ENCODE assay signal across 28 cellular contexts in genomic region chr1:230558324-230558723, GRCh38.
"Had no signal": no experiment of that assay in that cellular context is flagged by ENCODE, and none has a peak within 500 bp of the region (broad histone marks: within the 10 kb centered on the region; RNA-seq: fewer than 3 reads in every experiment).

No MANE protein-coding gene starts in this region.

- H3K4me3 ChIP-seq: colonic mucosa, coronary artery, dorsolateral prefrontal cortex, esophagus muscularis mucosa, esophagus squamous epithelium, gastrocnemius medialis, gastroesophageal sphincter, heart left ventricle, heart right ventricle had no signal

- H3K9me3 ChIP-seq: colonic mucosa, esophagus muscularis mucosa, esophagus squamous epithelium, gastrocnemius medialis, gastroesophageal sphincter, heart left ventricle, heart right ventricle had no signal

- H3K27ac ChIP-seq: colonic mucosa, coronary artery, dorsolateral prefrontal cortex, epithelial cell of prostate, esophagus muscularis mucosa, esophagus squamous epithelium, foreskin keratinocyte, gastrocnemius medialis, gastroesophageal sphincter, heart left ventricle, heart right ventricle had no signal

- DNase-seq: colonic mucosa; cortex of kidney; dermis blood vessel endothelial cell; dorsolateral prefrontal cortex; effector CD4-positive, alpha-beta T cell; effector CD8-positive, alpha-beta T cell; effector memory CD4-positive, alpha-beta T cell; effector memory CD8-positive, alpha-beta T cell; endodermal cell; erythroblast; esophagus squamous epithelium; foreskin fibroblast; foreskin keratinocyte; foreskin melanocyte; gastrocnemius medialis; glutamatergic neuron; head of caudate nucleus; heart left ventricle; heart right ventricle had no signal

- H3K4me1 ChIP-seq: colonic mucosa, esophagus muscularis mucosa, esophagus squamous epithelium, foreskin keratinocyte, gastrocnemius medialis, gastroesophageal sphincter, heart left ventricle, heart right ventricle had no signal

- H3K36me3 ChIP-seq: colonic mucosa, esophagus muscularis mucosa, esophagus squamous epithelium, gastrocnemius medialis, gastroesophageal sphincter, heart left ventricle, heart right ventricle had no signal

- H3K27me3 ChIP-seq: colonic mucosa, esophagus squamous epithelium, gastrocnemius medialis, heart left ventricle had no signal

- FAIRE-seq: colon, endometrium, endothelial cell of umbilical vein, frontal cortex had no signal

- ATAC-seq: effector memory CD8-positive, alpha-beta T cell; esophagus mucosa; foreskin keratinocyte; gastrocnemius medialis; gastroesophageal sphincter; heart left ventricle; heart right ventricle had no signal
